Comparison of ENCODE assay signal across 19 cellular contexts in genomic region chr12:123227581-123228258, GRCh38. TPM values are rescaled to one million over a fixed set of nuclear protein-coding genes. Genes with fewer than 3 reads are reported as not detected.
DNase-seq lines count a peak whose midpoint lies in the region; ATAC-seq and TF ChIP-seq lines count a peak whose summit lies in the region.
"Had no signal": no experiment of that assay in that cellular context is flagged by ENCODE, and none has a peak within 500 bp of the region (broad histone marks: within the 10 kb centered on the region; RNA-seq: fewer than 3 reads in every experiment).

No MANE protein-coding gene starts in this region.

- H3K27me3 Mint-ChIP-seq in activated naive CD4-positive, alpha-beta T cell treated with anti-CD3 and anti-CD28 coated beads, Interleukin-2, amount 10 ng/mL, durations not matched to agents 7 days and 5 days: no peaks in the 10 kb centered on the region
- H3K27me3 Mint-ChIP-seq in central memory CD8-positive, alpha-beta T cell: no peaks in the 10 kb centered on the region
- H3K27me3 Mint-ChIP-seq in stimulated activated naive CD8-positive, alpha-beta T cell treated with anti-CD3 and anti-CD28 coated beads, Interleukin-15, amount 100 ng/mL, for 72 hours: no peaks in the 10 kb centered on the region

- TF ChIP-seq CTCF in Panc1 (IDR thresholded peaks at IDR 0.05) (no peak), colonic mucosa (IDR thresholded peaks at IDR 0.05) (no peak), GM13976 (IDR thresholded peaks at IDR 0.05; ENCODE audit: borderline replicate concordance, control extremely low read depth, extremely low read depth, insufficient read depth, missing control alignments) (no peak)

- H3K4me3 ChIP-seq in Panc1 (ENCODE audit: low read depth in 2 of 2, low read length in 2 of 2): no peak overlapping the region
- H3K4me3 ChIP-seq in colonic mucosa: no peak overlapping the region

- H3K36me3 Mint-ChIP-seq in activated naive CD4-positive, alpha-beta T cell treated with anti-CD3 and anti-CD28 coated beads, Interleukin-2, amount 10 ng/mL, durations not matched to agents 7 days and 5 days: peaks cover 34% of the 10 kb centered on the region
- H3K36me3 Mint-ChIP-seq in central memory CD8-positive, alpha-beta T cell (ENCODE audit: insufficient read depth): peaks cover 14% of the 10 kb centered on the region

- H3K36me3 ChIP-seq in Panc1 (ENCODE audit: control insufficient read depth, insufficient read depth, low read length) (peaks cover 11% of the 10 kb centered on the region), colonic mucosa (no peaks in the 10 kb centered on the region)

- no peaks in the 10 kb centered on the region for H3K9me3 ChIP-seq in Panc1 (ENCODE audit: control insufficient read depth, insufficient read depth, low read depth, low read length)
- no peaks in the 10 kb centered on the region for H3K9me3 ChIP-seq in colonic mucosa
- H3K9me3 ChIP-seq: Caco-2 had no signal

- H3K27me3 ChIP-seq in Panc1 (ENCODE audit: control insufficient read depth, insufficient read depth, low read length) (no peaks in the 10 kb centered on the region), colonic mucosa (no peaks in the 10 kb centered on the region)

- in situ Hi-C loops in Panc1 (cut with HindIII; ENCODE audit: low pct_unique_long_range_greater_than_20kb, low sequenced_read_pairs) (no loop called here), GM13976 (cut with MboI; ENCODE audit: low sequenced_read_pairs, unreplicated experiment) (loop anchor here (25.0 kb wide), 1 partner anchor 365 kb away; no protein-coding TSS in a partner anchor)

- CTCF ChIA-PET in activated naive CD4-positive, alpha-beta T cell treated with anti-CD3 and anti-CD28 coated beads, Interleukin-2, amount 10 ng/mL, durations not matched to agents 7 days and 5 days (lab: Charles Lee): interaction anchor here (1.3 to 7.8 kb wide), 2 partner anchors 10 to 14 kb away, joined by 4 to 52 read pairs; no protein-coding TSS in a partner anchor
- CTCF ChIA-PET in Panc1 (lab: Charles Lee): no interaction called here

- H3K4me1 ChIP-seq in Panc1 (ENCODE audit: control insufficient read depth, insufficient read depth, low read length) (peaks cover 23% of the 10 kb centered on the region), colonic mucosa (no peaks in the 10 kb centered on the region)
- H3K4me1 ChIP-seq: Caco-2 had no signal

- no peak for ATAC-seq in Panc1
- no peak for ATAC-seq in central memory CD8-positive, alpha-beta T cell (replicated peaks; ENCODE audit: extremely low read depth, poor library complexity, severe bottlenecking)
- no peak for ATAC-seq in stimulated activated naive CD8-positive, alpha-beta T cell treated with anti-CD3 and anti-CD28 coated beads, Interleukin-15, amount 100 ng/mL, for 72 hours
- ATAC-seq: right cardiac atrium had no signal

- no peak overlapping the region for H3K9ac ChIP-seq in colonic mucosa (ENCODE audit: low read depth in 2 of 2, low read length in 2 of 2)

- intact Hi-C loops in Panc1 (cut with micrococcal nuclease; ENCODE audit: unreplicated experiment): no loop called here
- intact Hi-C loops in colonic mucosa (cut with DNase I): no loop called here
- intact Hi-C loops in posterior vena cava (cut with DNase I): loop anchor here in 1 of 2 donors (10.0 kb wide), 1 partner anchor 83 kb away; no protein-coding TSS in a partner anchor

- TSS peak; percentile 0 for BruUV-seq in Panc1 (replicated peaks; lab: Mats Ljungman, UMichigan)

- H3K4me3 Mint-ChIP-seq in activated naive CD4-positive, alpha-beta T cell treated with anti-CD3 and anti-CD28 coated beads, Interleukin-2, amount 10 ng/mL, durations not matched to agents 7 days and 5 days: peak overlapping the region; percentile 28
- H3K4me3 Mint-ChIP-seq in central memory CD8-positive, alpha-beta T cell: peak overlapping the region; percentile 55
- H3K4me3 Mint-ChIP-seq in stimulated activated naive CD8-positive, alpha-beta T cell treated with anti-CD3 and anti-CD28 coated beads, Interleukin-15, amount 100 ng/mL, for 72 hours: peak overlapping the region; percentile 30 to 50

- peak overlapping the region; percentile 13; the same call in 1 of the 2 replicates for H3K27ac ChIP-seq in Panc1 (ENCODE audit: low read length)
- H3K27ac ChIP-seq in colonic mucosa: no peak overlapping the region

- no peak for DNase-seq in activated naive CD4-positive, alpha-beta T cell treated with anti-CD3 and anti-CD28 coated beads, Interleukin-2, amount 10 ng/mL, durations not matched to agents 7 days and 5 days
- DNase-seq in activated naive CD4-positive, alpha-beta T cell treated with anti-CD3 and anti-CD28 coated beads, Interleukin-2, amount 50 U/mL, for 16 hours: no peak
- DNase-seq in Panc1 (ENCODE audit: low read depth, low spot score) (no peak), colonic mucosa (no peak), posterior vena cava (ENCODE audit: low spot score) (no peak), GM13976 (ENCODE audit: low spot score) (no peak)
- DNase-seq in central memory CD8-positive, alpha-beta T cell (ENCODE audit: low spot score in 2 of 2): no peak
- no peak for DNase-seq in stimulated activated naive CD8-positive, alpha-beta T cell treated with anti-CD3 and anti-CD28 coated beads, Interleukin-15, amount 100 ng/mL, for 72 hours
- DNase-seq: activated CD4-positive, CD25-positive, alpha-beta regulatory T cell; Caco-2; effector CD8-positive, alpha-beta T cell; EL; kidney glomerular epithelial cell; mesendoderm; NCI-H1694 treated with DMSO at 0.1 percent for 48 hours; right cardiac atrium; stimulated activated CD4-positive, alpha-beta T cell treated with anti-CD3 and anti-CD28 coated beads, Interleukin-15, amount 100 ng/mL, for 24 hours; stimulated activated naive CD4-positive, alpha-beta T cell treated with Interleukin-2 at 50 U/mL for 16 hours had no signal

- POLR2A ChIA-PET in Panc1 (lab: Charles Lee): no interaction called here

- H3K4me1 Mint-ChIP-seq in activated naive CD4-positive, alpha-beta T cell treated with anti-CD3 and anti-CD28 coated beads, Interleukin-2, amount 10 ng/mL, durations not matched to agents 7 days and 5 days: peaks cover 82% of the 10 kb centered on the region
- peaks cover 37% of the 10 kb centered on the region for H3K4me1 Mint-ChIP-seq in central memory CD8-positive, alpha-beta T cell
- peaks cover 64% of the 10 kb centered on the region for H3K4me1 Mint-ChIP-seq in stimulated activated naive CD8-positive, alpha-beta T cell treated with anti-CD3 and anti-CD28 coated beads, Interleukin-15, amount 100 ng/mL, for 72 hours

- H3K9me3 Mint-ChIP-seq in activated naive CD4-positive, alpha-beta T cell treated with anti-CD3 and anti-CD28 coated beads, Interleukin-2, amount 10 ng/mL, durations not matched to agents 7 days and 5 days: no peaks in the 10 kb centered on the region
- no peaks in the 10 kb centered on the region for H3K9me3 Mint-ChIP-seq in central memory CD8-positive, alpha-beta T cell
- no peaks in the 10 kb centered on the region for H3K9me3 Mint-ChIP-seq in stimulated activated naive CD8-positive, alpha-beta T cell treated with anti-CD3 and anti-CD28 coated beads, Interleukin-15, amount 100 ng/mL, for 72 hours
- H3K9me3 Mint-ChIP-seq: T-helper 1 cell treated with Interleukin-12 subunit alpha and Interleukin-12 subunit beta and Interleukin-4 antibody, amounts not matched to agents 30 μg/mL and 1 μg/mL, for 36 hours had no signal

- H3K27ac Mint-ChIP-seq in activated naive CD4-positive, alpha-beta T cell treated with anti-CD3 and anti-CD28 coated beads, Interleukin-2, amount 10 ng/mL, durations not matched to agents 7 days and 5 days: no peak overlapping the region
- H3K27ac Mint-ChIP-seq in central memory CD8-positive, alpha-beta T cell (ENCODE audit: low read depth): peak overlapping the region; percentile 16
- no peak overlapping the region for H3K27ac Mint-ChIP-seq in stimulated activated naive CD8-positive, alpha-beta T cell treated with anti-CD3 and anti-CD28 coated beads, Interleukin-15, amount 100 ng/mL, for 72 hours

RNA-seq across cellular contexts. Expression of gene MPHOSPH9, which starts 5.2 kb away (rescaled TPM):
- total RNA-seq in Panc1 (2021; ENCODE audit: unreplicated experiment) (72.3 TPM), colonic mucosa (10 to 100 TPM; 15.5 to 35.7 TPM), posterior vena cava (10 to 100 TPM; 12.6 to 18.7 TPM)
- polyA plus RNA-seq in Panc1 (2012; ENCODE audit: insufficient read length): 20.7 TPM

RNA-seq across cellular contexts. Expression of gene MTRFR, which starts 5.5 kb away (rescaled TPM):
- total RNA-seq in Panc1 (2021; ENCODE audit: unreplicated experiment) (21.5 TPM), colonic mucosa (10 to 100 TPM; 10.6 to 17.4 TPM), posterior vena cava (1 to 10 TPM; 5.8 to 7.3 TPM)
- polyA plus RNA-seq in Panc1 (2012; ENCODE audit: insufficient read length): 27.1 TPM

RNA-seq across cellular contexts. Expression of gene CDK2AP1, which starts 43.9 kb away (rescaled TPM):
- 217 TPM for total RNA-seq in Panc1 (2021; ENCODE audit: unreplicated experiment)
- 339 TPM for polyA plus RNA-seq in Panc1 (2012; ENCODE audit: insufficient read length)
- 100 to 1,000 TPM in 1 of 2 donors, 10 to 100 TPM in 1; 65.6 to 101 TPM for total RNA-seq in colonic mucosa
- 100 to 1,000 TPM; 121 to 123 TPM for total RNA-seq in posterior vena cava
